10 cellular contexts compared by ENCODE assay signal in genomic region chr2:20430461-20431302, GRCh38. TPM values are rescaled to one million over a fixed set of nuclear protein-coding genes. Genes with fewer than 3 reads are reported as not detected.
DNase-seq lines count a peak whose midpoint lies in the region; TF ChIP-seq lines count a peak whose summit lies in the region.
"Had no signal": no experiment of that assay in that cellular context is flagged by ENCODE, and none has a peak within 500 bp of the region (broad histone marks: within the 10 kb centered on the region; RNA-seq: fewer than 3 reads in every experiment).

No MANE protein-coding gene starts in this region.

- H3K27me3 Mint-ChIP-seq in activated naive CD4-positive, alpha-beta T cell treated with anti-CD3 and anti-CD28 coated beads for 36 hours (ENCODE audit: low read depth), result no peaks in the 10 kb centered on the region

- peak overlapping the region; percentile 17 for H3K27ac ChIP-seq in epithelial cell of prostate
- peak overlapping the region; percentile 28 for H3K27ac ChIP-seq in subcutaneous abdominal adipose tissue (ENCODE audit: low read depth, low read length)
- peak overlapping the region in 1 of 2 donors; percentile 57 for H3K27ac ChIP-seq in coronary artery
- H3K27ac ChIP-seq: C4-2B had no signal

- H3K9ac ChIP-seq in subcutaneous abdominal adipose tissue (ENCODE audit: low read length in 5 of 5), result no peak overlapping the region

- H3K36me3 ChIP-seq in subcutaneous abdominal adipose tissue (ENCODE audit: control insufficient read depth in 5 of 5, insufficient read depth in 5 of 5, low read length in 5 of 5), result no peaks in the 10 kb centered on the region

- H3K4me3 Mint-ChIP-seq in activated naive CD4-positive, alpha-beta T cell treated with anti-CD3 and anti-CD28 coated beads for 36 hours, result no peak overlapping the region

- peak; percentile 60 for DNase-seq in activated naive CD4-positive, alpha-beta T cell treated with anti-CD3 and anti-CD28 coated beads for 36 hours
- DNase-seq in activated naive CD4-positive, alpha-beta T cell (lab: John Stamatoyannopoulos, UW), result no peak
- peak; percentile 65 for DNase-seq in HT1080 (ENCODE audit: low read depth)
- peak; percentile 36 for DNase-seq in epithelial cell of prostate (ENCODE audit: low read depth, low spot score)
- DNase-seq in coronary artery (ENCODE audit: low spot score), result no peak
- DNase-seq in activated gamma-delta T cell treated with Interleukin-2 at 50 U/mL for 16 hours, result no peak
- DNase-seq in iPS-NIHi11 (ENCODE audit: low spot score), result no peak
- DNase-seq: NCI-H2171 had no signal

- no peaks in the 10 kb centered on the region for H3K36me3 Mint-ChIP-seq in activated naive CD4-positive, alpha-beta T cell treated with anti-CD3 and anti-CD28 coated beads for 36 hours (ENCODE audit: low read depth)

- H3K4me1 ChIP-seq in subcutaneous abdominal adipose tissue (ENCODE audit: control insufficient read depth in 5 of 5, insufficient read depth in 5 of 5, low read length in 5 of 5), result peaks cover 5 to 43% (median 34%) of the 10 kb centered on the region in 5 donors

- no peak for TF ChIP-seq CTCF in coronary artery (IDR thresholded peaks at IDR 0.05)

- no peaks in the 10 kb centered on the region for H3K27me3 ChIP-seq in subcutaneous abdominal adipose tissue (ENCODE audit: control insufficient read depth in 5 of 5, insufficient read depth in 4 of 5, low read length in 5 of 5)

- H3K4me3 ChIP-seq in subcutaneous abdominal adipose tissue (ENCODE audit: low read depth in 1 of 5, low read length in 5 of 5) (no peak overlapping the region), coronary artery (no peak overlapping the region)

- CTCF ChIA-PET in activated naive CD4-positive, alpha-beta T cell treated with anti-CD3 and anti-CD28 coated beads for 36 hours (lab: Charles Lee), result interaction anchor here (0.6 to 1.5 kb wide), 6 partner anchors 14 to 231 kb away, joined by 3 to 4 read pairs (median 3); no protein-coding TSS in a partner anchor

- H3K9me3 Mint-ChIP-seq in activated naive CD4-positive, alpha-beta T cell treated with anti-CD3 and anti-CD28 coated beads for 36 hours, result no peaks in the 10 kb centered on the region

- no peak overlapping the region for H3K27ac Mint-ChIP-seq in activated naive CD4-positive, alpha-beta T cell treated with anti-CD3 and anti-CD28 coated beads for 36 hours

- intact Hi-C loops in activated naive CD4-positive, alpha-beta T cell treated with anti-CD3 and anti-CD28 coated beads for 36 hours (cut with micrococcal nuclease), result loop anchor here (1.0 to 2.0 kb wide), 2 partner anchors 65 to 80 kb away; partner anchors contain the start of gene PUM2

- peaks cover 14% of the 10 kb centered on the region for H3K4me1 Mint-ChIP-seq in activated naive CD4-positive, alpha-beta T cell treated with anti-CD3 and anti-CD28 coated beads for 36 hours (ENCODE audit: low read depth)

- no peaks in the 10 kb centered on the region for H3K9me3 ChIP-seq in subcutaneous abdominal adipose tissue (ENCODE audit: control insufficient read depth in 5 of 5, low read length in 5 of 5)

RNA-seq across cellular contexts. Expression of gene RHOB, which starts 16.2 kb away (rescaled TPM):
- 1 to 10 TPM; 1.8 to 2.0 TPM for total RNA-seq in activated naive CD4-positive, alpha-beta T cell treated with anti-CD3 and anti-CD28 coated beads for 36 hours
- 102 and 107 TPM in 2 replicates for total RNA-seq in HT1080 (2014; rRNA removed; shearing (Covaris generic))
- polyA plus RNA-seq in HT1080 (2015; cell fraction: cytosol; rRNA removed), result 73.4 and 77.7 TPM in 2 replicates
- 65.4 and 72.1 TPM in 2 replicates for polyA plus RNA-seq in HT1080 (2015; cell fraction: nucleus; rRNA removed)

Comparison
In these comparisons a context has a peak if more than half of its experiments do, and no peak if none do; other contexts are left out.
1. DNase-seq: peak in activated naive CD4-positive, alpha-beta T cell treated with anti-CD3 and anti-CD28 coated beads for 36 hours (single experiment), HT1080 (single experiment) and epithelial cell of prostate (single experiment); none in activated naive CD4-positive, alpha-beta T cell (0 of 4), coronary artery (single experiment), activated gamma-delta T cell treated with Interleukin-2 at 50 U/mL for 16 hours (single experiment) and iPS-NIHi11 (single experiment).
2. RNA of gene RHOB, which starts 16.2 kb away (total RNA-seq): 102 to 107 TPM in HT1080; 1.8 to 2.0 TPM in activated naive CD4-positive, alpha-beta T cell treated with anti-CD3 and anti-CD28 coated beads for 36 hours; every median in the first group is over 10 times any median in the second.